In the genomic region with DNA sequence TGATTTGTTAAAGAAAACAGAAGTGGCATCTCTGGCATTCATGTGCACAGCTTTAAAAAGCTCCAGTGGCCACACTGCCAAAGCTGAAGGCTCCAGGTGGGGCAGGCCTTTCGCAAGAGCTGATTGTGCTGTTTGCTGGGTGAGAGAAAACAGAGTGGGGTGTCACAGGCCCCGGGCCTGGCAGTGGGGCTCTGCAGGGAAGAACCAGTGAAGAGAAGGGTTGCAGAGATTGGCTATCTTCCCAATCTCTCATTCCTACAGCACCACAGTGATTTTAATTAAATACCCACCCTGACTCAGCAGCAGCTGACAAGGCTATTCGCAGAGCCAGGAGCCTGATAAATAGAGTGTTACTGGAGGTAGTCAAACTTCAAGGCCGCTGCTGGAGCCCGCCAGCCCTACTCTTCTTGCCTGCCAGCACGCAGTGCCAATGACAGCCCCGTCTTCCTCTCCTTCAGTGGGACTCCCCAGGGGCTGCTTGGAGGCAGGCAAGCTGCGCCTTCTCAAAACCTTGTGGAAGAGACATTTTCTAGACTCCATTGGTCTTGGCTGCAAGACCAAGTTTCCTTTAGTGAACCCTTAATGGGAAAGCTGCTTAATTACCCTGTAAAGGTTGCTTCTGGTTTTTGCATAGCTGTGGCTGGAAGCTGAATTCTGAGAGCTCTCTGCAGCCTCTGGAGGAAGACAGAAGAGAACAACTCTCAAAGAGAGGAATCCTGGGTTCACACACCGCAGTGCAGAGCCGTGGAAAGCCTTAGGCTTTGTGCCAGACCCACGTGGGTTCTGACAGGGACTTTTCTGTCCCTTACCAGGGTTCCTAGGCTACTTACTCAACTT, we compare ENCODE assay signal across 10 cellular contexts.
A peak's percentile ranks its signal among the peaks of the same experiment; 100 is the strongest.
DNase-seq lines count a peak whose midpoint lies in the region; ATAC-seq and TF ChIP-seq lines count a peak whose summit lies in the region.
"Had no signal": no experiment of that assay in that cellular context is flagged by ENCODE, and none has a peak within 500 bp of the region (broad histone marks: within the 10 kb centered on the region; RNA-seq: fewer than 3 reads in every experiment).

No MANE protein-coding gene starts in this region.

- intact Hi-C loops in PC-9 (cut with micrococcal nuclease; ENCODE audit: unreplicated experiment) = no loop called here

- H3K4me2 ChIP-seq in PC-9 = no peak overlapping the region

- no peaks in the 10 kb centered on the region for H3K36me3 Mint-ChIP-seq in nephron progenitor cell (ENCODE audit: low read depth)
- H3K36me3 Mint-ChIP-seq in CD8-positive, alpha-beta memory T cell = no peaks in the 10 kb centered on the region

- H3F3A ChIP-seq in PC-9 (ENCODE audit: insufficient read depth, low read depth) = peaks cover 15% of the 10 kb centered on the region

- no TSS peak for BruUV-seq in PC-9 (replicated peaks; lab: Mats Ljungman, UMichigan)

- H3K27ac Mint-ChIP-seq in nephron progenitor cell = peak overlapping the region; percentile 29
- H3K27ac Mint-ChIP-seq in CD8-positive, alpha-beta memory T cell = peak overlapping the region in 1 of 8 donors; percentile 86
- H3K27ac Mint-ChIP-seq: B cell, H9 had no signal

- H3K4me3 ChIP-seq in AG10803 (ENCODE audit: low read length) (no peak overlapping the region), PC-9 (no peak overlapping the region), cardiac muscle cell (no peak overlapping the region)
- no peak overlapping the region for H3K4me3 ChIP-seq in CD8-positive, alpha-beta memory T cell (ENCODE audit: low read length)

- in situ Hi-C loops in GM13976 (cut with MboI; ENCODE audit: low sequenced_read_pairs, unreplicated experiment) = no loop called here

- H3K27me3 ChIP-seq in PC-9 (ENCODE audit: insufficient read depth, low read depth) (no peaks in the 10 kb centered on the region), cardiac muscle cell (no peaks in the 10 kb centered on the region)
- no peaks in the 10 kb centered on the region for H3K27me3 ChIP-seq in CD8-positive, alpha-beta memory T cell (ENCODE audit: insufficient read depth, low read length, poor library complexity, severe bottlenecking)

- H3K27ac ChIP-seq in PC-9 (no peak overlapping the region), cardiac muscle cell (no peak overlapping the region)
- H3K27ac ChIP-seq in CD8-positive, alpha-beta memory T cell (ENCODE audit: low read depth, low read length) = no peak overlapping the region

- TF ChIP-seq CTCF in AG10803 (conservative IDR thresholded peaks at IDR 0.05; ENCODE audit: low read length) (no peak), PC-9 (conservative IDR thresholded peaks at IDR 0.05) (no peak), cardiac muscle cell (IDR thresholded peaks at IDR 0.05; ENCODE audit: low read depth, low read length) (no peak), nephron progenitor cell (IDR thresholded peaks at IDR 0.05) (no peak), GM13976 (IDR thresholded peaks at IDR 0.05; ENCODE audit: borderline replicate concordance, control extremely low read depth, extremely low read depth, insufficient read depth, missing control alignments) (no peak)

- CTCF ChIA-PET in PC-9 (lab: Charles Lee) = no interaction called here
- CTCF ChIA-PET in CD8-positive, alpha-beta memory T cell (lab: Charles Lee) = interaction anchor here (1.1 kb wide), 1 partner anchor 325 kb away, joined by 3 read pairs; no protein-coding TSS in a partner anchor

- H3K9me2 ChIP-seq in PC-9 (ENCODE audit: insufficient read depth) = no peaks in the 10 kb centered on the region

- peaks cover 36% of the 10 kb centered on the region for H3K4me1 ChIP-seq in PC-9 (replicated peaks; ENCODE audit: insufficient read depth)
- peaks cover 3% of the 10 kb centered on the region for H3K4me1 ChIP-seq in cardiac muscle cell (ENCODE audit: low read depth)
- H3K4me1 ChIP-seq in CD8-positive, alpha-beta memory T cell (ENCODE audit: insufficient read depth, low read length) = no peaks in the 10 kb centered on the region

- H3K4me1 Mint-ChIP-seq in nephron progenitor cell = no peaks in the 10 kb centered on the region
- H3K4me1 Mint-ChIP-seq in CD8-positive, alpha-beta memory T cell = no peaks in the 10 kb centered on the region
- H3K4me1 Mint-ChIP-seq: B cell had no signal

- H3K36me3 ChIP-seq in PC-9 (ENCODE audit: low read depth) = no peaks in the 10 kb centered on the region
- H3K36me3 ChIP-seq in cardiac muscle cell = no peaks in the 10 kb centered on the region
- H3K36me3 ChIP-seq in CD8-positive, alpha-beta memory T cell (ENCODE audit: insufficient read depth, low read length) = no peaks in the 10 kb centered on the region

- ATAC-seq in HG02610 (IDR thresholded peaks at IDR 0.05; ENCODE audit: unreplicated experiment) = no peak
- ATAC-seq in HG03565 (IDR thresholded peaks at IDR 0.05; ENCODE audit: unreplicated experiment) = no peak

- H4K20me1 ChIP-seq in PC-9 (ENCODE audit: insufficient read depth) = no peaks in the 10 kb centered on the region

- no peaks in the 10 kb centered on the region for H3K79me2 ChIP-seq in PC-9 (ENCODE audit: low read depth)

- DNase-seq in AG10803 (ENCODE audit: low read depth) (peak; percentile 59), PC-9 (peak; percentile 14 to 46), cardiac muscle cell (ENCODE audit: low read depth in 1 of 2, low spot score in 1 of 2) (peak; percentile 2 to 58), nephron progenitor cell (no peak), GM13976 (ENCODE audit: low spot score) (no peak)
- DNase-seq in CD8-positive, alpha-beta memory T cell = no peak
- DNase-seq: H9 had no signal

- H3K9me3 ChIP-seq in PC-9 (ENCODE audit: insufficient read depth, low read depth) = no peaks in the 10 kb centered on the region
- H3K9me3 ChIP-seq in cardiac muscle cell (ENCODE audit: low read depth) = no peaks in the 10 kb centered on the region
- H3K9me3 ChIP-seq in CD8-positive, alpha-beta memory T cell (ENCODE audit: low read length) = no peaks in the 10 kb centered on the region

- H3K4me3 Mint-ChIP-seq in nephron progenitor cell = no peak overlapping the region
- H3K4me3 Mint-ChIP-seq in CD8-positive, alpha-beta memory T cell = no peak overlapping the region
- H3K4me3 Mint-ChIP-seq: B cell, H9 had no signal

- no peaks in the 10 kb centered on the region for H3K9me3 Mint-ChIP-seq in nephron progenitor cell
- H3K9me3 Mint-ChIP-seq in CD8-positive, alpha-beta memory T cell = no peaks in the 10 kb centered on the region

- POLR2A ChIA-PET in PC-9 (lab: Charles Lee; ENCODE audit: unreplicated experiment) = interaction anchor here (0.8 kb wide), 1 partner anchor 91 kb away, joined by 6 read pairs; no protein-coding TSS in a partner anchor
- POLR2A ChIA-PET in CD8-positive, alpha-beta memory T cell (lab: Charles Lee) = no interaction called here

- H2AFZ ChIP-seq in PC-9 = no peak overlapping the region

- peaks cover 6% of the 10 kb centered on the region for H3K27me3 Mint-ChIP-seq in nephron progenitor cell (ENCODE audit: low read depth, poor library complexity)
- peaks cover 0 to 4% of the 10 kb centered on the region in 2 donors for H3K27me3 Mint-ChIP-seq in CD8-positive, alpha-beta memory T cell
- H3K27me3 Mint-ChIP-seq: B cell had no signal

Comparison
In these comparisons a context has a peak if more than half of its experiments do, and no peak if none do; other contexts are left out.
1. DNase-seq: peak in AG10803 (single experiment), PC-9 (2 of 2) and cardiac muscle cell (2 of 2); none in nephron progenitor cell (single experiment), CD8-positive, alpha-beta memory T cell (0 of 5) and GM13976 (single experiment).